In genomic region chr1:3943806-3944620, GRCh38 we compare ENCODE assay signal across 15 cellular contexts.
"Had no signal": no experiment of that assay in that cellular context is flagged by ENCODE, and none has a peak within 500 bp of the region (broad histone marks: within the 10 kb centered on the region; RNA-seq: fewer than 3 reads in every experiment).

No MANE protein-coding gene starts in this region.

- H3K4me1 ChIP-seq: adrenal gland, heart left ventricle, tibial nerve had no signal

- DNase-seq: activated B cell treated with CpG ODN at 0.5 μM for 24 hours; activated CD4-positive, alpha-beta T cell treated with anti-CD3 and anti-CD28 coated beads, Interleukin-2, amount 10 ng/mL, durations not matched to agents 24 days and 14 days; activated naive CD4-positive, alpha-beta T cell treated with Interleukin-2 at 50 U/mL for 16 hours; adrenal gland; central memory CD4-positive, alpha-beta T cell; cortex of kidney; effector CD8-positive, alpha-beta T cell; heart left ventricle; naive B cell; occipital lobe; right cardiac atrium; stimulated activated CD4-positive, alpha-beta T cell treated with anti-CD3 and anti-CD28 coated beads, Interleukin-1b, Interleukin-23, amount 100 ng/mL, for 48 hours had no signal

- H3K4me1 Mint-ChIP-seq: activated B cell treated with CpG ODN at 0.5 μM for 24 hours; activated CD4-positive, alpha-beta T cell treated with anti-CD3 and anti-CD28 coated beads, Interleukin-2, amount 10 ng/mL, durations not matched to agents 24 days and 14 days; naive B cell; stimulated activated memory B cell treated with anti-CD40 and anti-IgM and Interleukin-4, amounts not matched to agents 10 μg/mL and 1 μg/mL and 100 μg/mL, for 72 hours had no signal

- H3K9me3 ChIP-seq: adrenal gland had no signal

- H3K27ac ChIP-seq: adrenal gland, heart left ventricle, tibial nerve had no signal

- H3K27me3 Mint-ChIP-seq: activated CD4-positive, alpha-beta T cell treated with anti-CD3 and anti-CD28 coated beads, Interleukin-2, amount 10 ng/mL, durations not matched to agents 24 days and 14 days had no signal

- H3K27ac Mint-ChIP-seq: activated B cell treated with CpG ODN at 0.5 μM for 24 hours; activated CD4-positive, alpha-beta T cell treated with anti-CD3 and anti-CD28 coated beads, Interleukin-2, amount 10 ng/mL, durations not matched to agents 24 days and 14 days; progenitor cell of endocrine pancreas; stimulated activated memory B cell treated with anti-CD40 and anti-IgM and Interleukin-4, amounts not matched to agents 10 μg/mL and 1 μg/mL and 100 μg/mL, for 72 hours had no signal

- H3K4me3 Mint-ChIP-seq: activated B cell treated with CpG ODN at 0.5 μM for 24 hours; activated CD4-positive, alpha-beta T cell treated with anti-CD3 and anti-CD28 coated beads, Interleukin-2, amount 10 ng/mL, durations not matched to agents 24 days and 14 days; naive B cell; stimulated activated memory B cell treated with anti-CD40 and anti-IgM and Interleukin-4, amounts not matched to agents 10 μg/mL and 1 μg/mL and 100 μg/mL, for 72 hours had no signal

- H3K36me3 Mint-ChIP-seq: naive B cell; stimulated activated memory B cell treated with anti-CD40 and anti-IgM and Interleukin-4, amounts not matched to agents 10 μg/mL and 1 μg/mL and 100 μg/mL, for 72 hours had no signal

- H3K27me3 ChIP-seq: adrenal gland, tibial nerve had no signal

- ATAC-seq: heart left ventricle, right cardiac atrium had no signal

- H3K9me3 Mint-ChIP-seq: activated B cell treated with CpG ODN at 0.5 μM for 24 hours; activated CD4-positive, alpha-beta T cell treated with anti-CD3 and anti-CD28 coated beads, Interleukin-2, amount 10 ng/mL, durations not matched to agents 24 days and 14 days had no signal

- H3K4me3 ChIP-seq: adrenal gland, heart left ventricle, tibial nerve had no signal
